9 cellular contexts compared by ENCODE assay signal in the genomic region with DNA sequence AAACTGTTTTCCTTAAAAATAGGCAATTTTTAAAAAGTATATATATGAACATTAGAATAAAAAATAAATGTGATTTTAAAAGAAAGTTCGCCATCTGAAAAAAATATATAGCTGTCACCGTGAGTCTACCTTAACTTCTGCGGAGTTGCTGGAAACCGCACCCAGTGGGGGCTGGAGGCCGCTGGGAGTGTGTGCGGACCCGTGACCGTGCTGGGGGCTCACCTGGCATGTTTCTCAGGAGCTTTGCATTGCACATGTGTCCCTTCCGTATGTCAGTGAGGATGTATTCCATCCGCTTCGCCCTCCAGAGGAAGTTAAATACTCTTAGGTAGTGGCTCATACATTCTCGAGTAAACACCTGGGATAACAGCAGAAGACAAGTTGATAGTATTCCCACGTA.
"Had no signal": no experiment of that assay in that cellular context is flagged by ENCODE, and none has a peak within 500 bp of the region (broad histone marks: within the 10 kb centered on the region; RNA-seq: fewer than 3 reads in every experiment).

No MANE protein-coding gene starts in this region.

- FAIRE-seq: H1 had no signal

- H3K4me3 Mint-ChIP-seq: GM23338, H9, HFFc6 had no signal

- H3K4me2 ChIP-seq: GM23338 had no signal

- DNase-seq: GM23248, GOT3, H7, H9, HCEC 1CT, HFFc6 had no signal

- H3K9ac ChIP-seq: GM23248 had no signal

- H3K27ac ChIP-seq: GM23248 had no signal

- H2AFZ ChIP-seq: GM23248, GM23338 had no signal

- H3K27ac Mint-ChIP-seq: GM23338, H9, HFFc6 had no signal

- H3K4me1 Mint-ChIP-seq: GM23338, H9 had no signal

- H3K4me3 ChIP-seq: GM23248, GM23338, HAP-1 had no signal

- H3K9me3 Mint-ChIP-seq: GM23338, H9, HFFc6 had no signal

- H3K9me3 ChIP-seq: HAP-1 had no signal

- H3K4me1 ChIP-seq: HAP-1 had no signal
